ENCODE assay signal across 2 cellular contexts in the genomic region with DNA sequence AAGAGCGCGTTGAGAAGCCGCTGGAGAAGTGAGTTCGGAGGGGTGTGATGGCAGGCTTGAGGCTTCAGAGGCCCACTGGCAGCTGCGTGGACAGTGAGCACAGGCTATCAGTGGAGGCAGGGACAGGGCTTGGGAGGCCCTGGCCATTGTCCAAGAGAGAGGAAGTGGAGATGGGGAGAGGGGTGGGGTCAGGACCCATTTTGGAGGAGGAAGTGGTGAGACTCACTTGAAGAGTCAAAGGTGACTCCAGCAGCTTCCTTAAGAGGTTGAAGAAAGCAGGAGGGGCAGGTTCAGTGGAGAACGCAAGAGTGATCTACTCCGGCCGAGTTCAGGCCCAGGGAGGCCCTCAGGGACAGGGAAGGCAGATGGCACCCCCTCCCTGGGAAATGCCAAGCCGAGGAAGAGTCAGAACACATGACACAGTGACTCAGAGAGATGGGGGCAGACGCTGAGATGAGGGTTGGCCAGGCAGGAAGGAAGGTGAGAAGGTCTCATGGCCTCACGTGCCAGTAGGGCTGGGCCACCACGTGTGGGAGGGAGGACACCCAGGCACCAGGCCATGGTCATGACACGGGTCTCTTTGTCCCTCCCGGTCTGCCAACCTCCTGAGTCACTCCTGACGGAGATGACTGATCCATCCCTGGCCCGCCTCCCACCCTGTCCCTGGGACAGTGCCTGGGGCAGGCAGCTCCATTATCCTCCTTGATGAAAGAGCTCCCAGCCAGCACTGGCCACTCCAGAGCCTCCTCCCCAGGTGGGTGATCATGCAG.
TF ChIP-seq lines count a peak whose summit lies in the region.

No MANE protein-coding gene starts in this region.

TF ChIP-seq in SK-N-SH, 30 proteins besides CTCF, POLR2A, EP300 and RAD21 (continued from another document):
- TF ChIP-seq RFX5 (IDR thresholded peaks at IDR 0.05; ENCODE audit: low read length), result no peak
- no peak for TF ChIP-seq NRF1 (IDR thresholded peaks at IDR 0.05; ENCODE audit: low read depth, low read length)
- TF ChIP-seq, protein P1, sequence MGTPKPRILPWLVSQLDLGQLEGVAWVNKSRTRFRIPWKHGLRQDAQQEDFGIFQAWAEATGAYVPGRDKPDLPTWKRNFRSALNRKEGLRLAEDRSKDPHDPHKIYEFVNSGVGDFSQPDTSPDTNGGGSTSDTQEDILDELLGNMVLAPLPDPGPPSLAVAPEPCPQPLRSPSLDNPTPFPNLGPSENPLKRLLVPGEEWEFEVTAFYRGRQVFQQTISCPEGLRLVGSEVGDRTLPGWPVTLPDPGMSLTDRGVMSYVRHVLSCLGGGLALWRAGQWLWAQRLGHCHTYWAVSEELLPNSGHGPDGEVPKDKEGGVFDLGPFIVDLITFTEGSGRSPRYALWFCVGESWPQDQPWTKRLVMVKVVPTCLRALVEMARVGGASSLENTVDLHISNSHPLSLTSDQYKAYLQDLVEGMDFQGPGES (IDR thresholded peaks at IDR 0.05; ENCODE audit: low read depth, low read length), result no peak
- no peak for TF ChIP-seq SMC3 (IDR thresholded peaks at IDR 0.05; ENCODE audit: low read depth, low read length)
- TF ChIP-seq, protein P2, sequence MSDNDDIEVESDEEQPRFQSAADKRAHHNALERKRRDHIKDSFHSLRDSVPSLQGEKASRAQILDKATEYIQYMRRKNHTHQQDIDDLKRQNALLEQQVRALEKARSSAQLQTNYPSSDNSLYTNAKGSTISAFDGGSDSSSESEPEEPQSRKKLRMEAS (IDR thresholded peaks at IDR 0.05; ENCODE audit: low read depth), result peak; percentile 62; the same call in 1 of the 2 replicates
- TF ChIP-seq RXRA (IDR thresholded peaks at IDR 0.05; ENCODE audit: borderline replicate concordance, low read depth), result no peak
- TF ChIP-seq, protein P3, sequence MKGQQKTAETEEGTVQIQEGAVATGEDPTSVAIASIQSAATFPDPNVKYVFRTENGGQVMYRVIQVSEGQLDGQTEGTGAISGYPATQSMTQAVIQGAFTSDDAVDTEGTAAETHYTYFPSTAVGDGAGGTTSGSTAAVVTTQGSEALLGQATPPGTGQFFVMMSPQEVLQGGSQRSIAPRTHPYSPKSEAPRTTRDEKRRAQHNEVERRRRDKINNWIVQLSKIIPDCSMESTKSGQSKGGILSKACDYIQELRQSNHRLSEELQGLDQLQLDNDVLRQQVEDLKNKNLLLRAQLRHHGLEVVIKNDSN (IDR thresholded peaks at IDR 0.05; ENCODE audit: borderline replicate concordance, low read depth), result peak; percentile 45; the same call in 1 of the 2 replicates
- TF ChIP-seq, protein P4, sequence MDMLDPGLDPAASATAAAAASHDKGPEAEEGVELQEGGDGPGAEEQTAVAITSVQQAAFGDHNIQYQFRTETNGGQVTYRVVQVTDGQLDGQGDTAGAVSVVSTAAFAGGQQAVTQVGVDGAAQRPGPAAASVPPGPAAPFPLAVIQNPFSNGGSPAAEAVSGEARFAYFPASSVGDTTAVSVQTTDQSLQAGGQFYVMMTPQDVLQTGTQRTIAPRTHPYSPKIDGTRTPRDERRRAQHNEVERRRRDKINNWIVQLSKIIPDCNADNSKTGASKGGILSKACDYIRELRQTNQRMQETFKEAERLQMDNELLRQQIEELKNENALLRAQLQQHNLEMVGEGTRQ (IDR thresholded peaks at IDR 0.05; ENCODE audit: borderline replicate concordance, low read depth, low read length), result no peak
- no peak for TF ChIP-seq MXI1 (IDR thresholded peaks at IDR 0.05; ENCODE audit: low read depth, low read length)
- TF ChIP-seq EZH2phosphoT487 (IDR thresholded peaks at IDR 0.05; ENCODE audit: borderline replicate concordance, low read depth), result no peak
- TF ChIP-seq FOXJ3 (CRISPR knock-in tag; IDR thresholded peaks at IDR 0.05), result no peak
- TF ChIP-seq, protein P5, sequence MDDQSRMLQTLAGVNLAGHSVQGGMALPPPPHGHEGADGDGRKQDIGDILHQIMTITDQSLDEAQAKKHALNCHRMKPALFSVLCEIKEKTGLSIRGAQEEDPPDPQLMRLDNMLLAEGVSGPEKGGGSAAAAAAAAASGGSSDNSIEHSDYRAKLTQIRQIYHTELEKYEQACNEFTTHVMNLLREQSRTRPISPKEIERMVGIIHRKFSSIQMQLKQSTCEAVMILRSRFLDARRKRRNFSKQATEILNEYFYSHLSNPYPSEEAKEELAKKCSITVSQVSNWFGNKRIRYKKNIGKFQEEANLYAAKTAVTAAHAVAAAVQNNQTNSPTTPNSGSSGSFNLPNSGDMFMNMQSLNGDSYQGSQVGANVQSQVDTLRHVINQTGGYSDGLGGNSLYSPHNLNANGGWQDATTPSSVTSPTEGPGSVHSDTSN (IDR thresholded peaks at IDR 0.05), result no peak
- no peak for TF ChIP-seq FOSL2 (IDR thresholded peaks at IDR 0.05; ENCODE audit: borderline replicate concordance, low read depth)

TF ChIP-seq in GM23338, 12 proteins besides CTCF, POLR2A, EP300 and RAD21:
- TF ChIP-seq, protein P6, sequence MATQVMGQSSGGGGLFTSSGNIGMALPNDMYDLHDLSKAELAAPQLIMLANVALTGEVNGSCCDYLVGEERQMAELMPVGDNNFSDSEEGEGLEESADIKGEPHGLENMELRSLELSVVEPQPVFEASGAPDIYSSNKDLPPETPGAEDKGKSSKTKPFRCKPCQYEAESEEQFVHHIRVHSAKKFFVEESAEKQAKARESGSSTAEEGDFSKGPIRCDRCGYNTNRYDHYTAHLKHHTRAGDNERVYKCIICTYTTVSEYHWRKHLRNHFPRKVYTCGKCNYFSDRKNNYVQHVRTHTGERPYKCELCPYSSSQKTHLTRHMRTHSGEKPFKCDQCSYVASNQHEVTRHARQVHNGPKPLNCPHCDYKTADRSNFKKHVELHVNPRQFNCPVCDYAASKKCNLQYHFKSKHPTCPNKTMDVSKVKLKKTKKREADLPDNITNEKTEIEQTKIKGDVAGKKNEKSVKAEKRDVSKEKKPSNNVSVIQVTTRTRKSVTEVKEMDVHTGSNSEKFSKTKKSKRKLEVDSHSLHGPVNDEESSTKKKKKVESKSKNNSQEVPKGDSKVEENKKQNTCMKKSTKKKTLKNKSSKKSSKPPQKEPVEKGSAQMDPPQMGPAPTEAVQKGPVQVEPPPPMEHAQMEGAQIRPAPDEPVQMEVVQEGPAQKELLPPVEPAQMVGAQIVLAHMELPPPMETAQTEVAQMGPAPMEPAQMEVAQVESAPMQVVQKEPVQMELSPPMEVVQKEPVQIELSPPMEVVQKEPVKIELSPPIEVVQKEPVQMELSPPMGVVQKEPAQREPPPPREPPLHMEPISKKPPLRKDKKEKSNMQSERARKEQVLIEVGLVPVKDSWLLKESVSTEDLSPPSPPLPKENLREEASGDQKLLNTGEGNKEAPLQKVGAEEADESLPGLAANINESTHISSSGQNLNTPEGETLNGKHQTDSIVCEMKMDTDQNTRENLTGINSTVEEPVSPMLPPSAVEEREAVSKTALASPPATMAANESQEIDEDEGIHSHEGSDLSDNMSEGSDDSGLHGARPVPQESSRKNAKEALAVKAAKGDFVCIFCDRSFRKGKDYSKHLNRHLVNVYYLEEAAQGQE (IDR thresholded peaks at IDR 0.05; ENCODE audit: unreplicated experiment), result no peak
- TF ChIP-seq ZNF331 (CRISPR knock-in tag; IDR thresholded peaks at IDR 0.05; ENCODE audit: low read depth), result no peak
- no peak for TF ChIP-seq POLR2AphosphoS5 (IDR thresholded peaks at IDR 0.05; ENCODE audit: low read depth)
- TF ChIP-seq NANOG (IDR thresholded peaks at IDR 0.05; ENCODE audit: borderline replicate concordance), result no peak
- no peak for TF ChIP-seq EZH2 (IDR thresholded peaks at IDR 0.05; ENCODE audit: low read depth, unreplicated experiment)
- TF ChIP-seq, protein P7, sequence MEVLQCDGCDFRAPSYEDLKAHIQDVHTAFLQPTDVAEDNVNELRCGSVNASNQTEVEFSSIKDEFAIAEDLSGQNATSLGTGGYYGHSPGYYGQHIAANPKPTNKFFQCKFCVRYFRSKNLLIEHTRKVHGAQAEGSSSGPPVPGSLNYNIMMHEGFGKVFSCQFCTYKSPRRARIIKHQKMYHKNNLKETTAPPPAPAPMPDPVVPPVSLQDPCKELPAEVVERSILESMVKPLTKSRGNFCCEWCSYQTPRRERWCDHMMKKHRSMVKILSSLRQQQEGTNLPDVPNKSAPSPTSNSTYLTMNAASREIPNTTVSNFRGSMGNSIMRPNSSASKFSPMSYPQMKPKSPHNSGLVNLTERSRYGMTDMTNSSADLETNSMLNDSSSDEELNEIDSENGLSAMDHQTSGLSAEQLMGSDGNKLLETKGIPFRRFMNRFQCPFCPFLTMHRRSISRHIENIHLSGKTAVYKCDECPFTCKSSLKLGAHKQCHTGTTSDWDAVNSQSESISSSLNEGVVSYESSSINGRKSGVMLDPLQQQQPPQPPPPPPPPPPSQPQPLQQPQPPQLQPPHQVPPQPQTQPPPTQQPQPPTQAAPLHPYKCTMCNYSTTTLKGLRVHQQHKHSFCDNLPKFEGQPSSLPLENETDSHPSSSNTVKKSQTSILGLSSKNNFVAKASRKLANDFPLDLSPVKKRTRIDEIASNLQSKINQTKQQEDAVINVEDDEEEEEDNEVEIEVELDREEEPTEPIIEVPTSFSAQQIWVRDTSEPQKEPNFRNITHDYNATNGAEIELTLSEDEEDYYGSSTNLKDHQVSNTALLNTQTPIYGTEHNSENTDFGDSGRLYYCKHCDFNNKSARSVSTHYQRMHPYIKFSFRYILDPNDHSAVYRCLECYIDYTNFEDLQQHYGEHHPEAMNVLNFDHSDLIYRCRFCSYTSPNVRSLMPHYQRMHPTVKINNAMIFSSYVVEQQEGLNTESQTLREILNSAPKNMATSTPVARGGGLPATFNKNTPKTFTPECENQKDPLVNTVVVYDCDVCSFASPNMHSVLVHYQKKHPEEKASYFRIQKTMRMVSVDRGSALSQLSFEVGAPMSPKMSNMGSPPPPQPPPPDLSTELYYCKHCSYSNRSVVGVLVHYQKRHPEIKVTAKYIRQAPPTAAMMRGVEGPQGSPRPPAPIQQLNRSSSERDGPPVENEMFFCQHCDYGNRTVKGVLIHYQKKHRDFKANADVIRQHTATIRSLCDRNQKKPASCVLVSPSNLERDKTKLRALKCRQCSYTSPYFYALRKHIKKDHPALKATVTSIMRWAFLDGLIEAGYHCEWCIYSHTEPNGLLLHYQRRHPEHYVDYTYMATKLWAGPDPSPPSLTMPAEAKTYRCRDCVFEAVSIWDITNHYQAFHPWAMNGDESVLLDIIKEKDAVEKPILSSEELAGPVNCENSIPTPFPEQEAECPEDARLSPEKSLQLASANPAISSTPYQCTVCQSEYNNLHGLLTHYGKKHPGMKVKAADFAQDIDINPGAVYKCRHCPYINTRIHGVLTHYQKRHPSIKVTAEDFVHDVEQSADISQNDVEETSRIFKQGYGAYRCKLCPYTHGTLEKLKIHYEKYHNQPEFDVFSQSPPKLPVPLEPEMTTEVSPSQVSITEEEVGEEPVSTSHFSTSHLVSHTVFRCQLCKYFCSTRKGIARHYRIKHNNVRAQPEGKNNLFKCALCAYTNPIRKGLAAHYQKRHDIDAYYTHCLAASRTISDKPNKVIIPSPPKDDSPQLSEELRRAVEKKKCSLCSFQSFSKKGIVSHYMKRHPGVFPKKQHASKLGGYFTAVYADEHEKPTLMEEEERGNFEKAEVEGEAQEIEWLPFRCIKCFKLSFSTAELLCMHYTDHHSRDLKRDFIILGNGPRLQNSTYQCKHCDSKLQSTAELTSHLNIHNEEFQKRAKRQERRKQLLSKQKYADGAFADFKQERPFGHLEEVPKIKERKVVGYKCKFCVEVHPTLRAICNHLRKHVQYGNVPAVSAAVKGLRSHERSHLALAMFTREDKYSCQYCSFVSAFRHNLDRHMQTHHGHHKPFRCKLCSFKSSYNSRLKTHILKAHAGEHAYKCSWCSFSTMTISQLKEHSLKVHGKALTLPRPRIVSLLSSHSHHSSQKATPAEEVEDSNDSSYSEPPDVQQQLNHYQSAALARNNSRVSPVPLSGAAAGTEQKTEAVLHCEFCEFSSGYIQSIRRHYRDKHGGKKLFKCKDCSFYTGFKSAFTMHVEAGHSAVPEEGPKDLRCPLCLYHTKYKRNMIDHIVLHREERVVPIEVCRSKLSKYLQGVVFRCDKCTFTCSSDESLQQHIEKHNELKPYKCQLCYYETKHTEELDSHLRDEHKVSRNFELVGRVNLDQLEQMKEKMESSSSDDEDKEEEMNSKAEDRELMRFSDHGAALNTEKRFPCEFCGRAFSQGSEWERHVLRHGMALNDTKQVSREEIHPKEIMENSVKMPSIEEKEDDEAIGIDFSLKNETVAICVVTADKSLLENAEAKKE (CRISPR knock-in tag; IDR thresholded peaks at IDR 0.05), result no peak
- no peak for TF ChIP-seq EZH2phosphoT487 (IDR thresholded peaks at IDR 0.05; ENCODE audit: unreplicated experiment)
- TF ChIP-seq JUNB (IDR thresholded peaks at IDR 0.05; ENCODE audit: unreplicated experiment), result no peak
- TF ChIP-seq, protein P8, sequence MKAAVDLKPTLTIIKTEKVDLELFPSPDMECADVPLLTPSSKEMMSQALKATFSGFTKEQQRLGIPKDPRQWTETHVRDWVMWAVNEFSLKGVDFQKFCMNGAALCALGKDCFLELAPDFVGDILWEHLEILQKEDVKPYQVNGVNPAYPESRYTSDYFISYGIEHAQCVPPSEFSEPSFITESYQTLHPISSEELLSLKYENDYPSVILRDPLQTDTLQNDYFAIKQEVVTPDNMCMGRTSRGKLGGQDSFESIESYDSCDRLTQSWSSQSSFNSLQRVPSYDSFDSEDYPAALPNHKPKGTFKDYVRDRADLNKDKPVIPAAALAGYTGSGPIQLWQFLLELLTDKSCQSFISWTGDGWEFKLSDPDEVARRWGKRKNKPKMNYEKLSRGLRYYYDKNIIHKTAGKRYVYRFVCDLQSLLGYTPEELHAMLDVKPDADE (IDR thresholded peaks at IDR 0.05), result no peak
- no peak for TF ChIP-seq ZNF114 (CRISPR knock-in tag; IDR thresholded peaks at IDR 0.05)
- no peak for TF ChIP-seq CREB1 (CRISPR knock-in tag; IDR thresholded peaks at IDR 0.05; ENCODE audit: low read depth)
- no peak for TF ChIP-seq STAT1 (IDR thresholded peaks at IDR 0.05; ENCODE audit: unreplicated experiment)
TF ChIP-seq in GM23338: peak in this region for 0.
